8 cellular contexts compared by ENCODE assay signal in the genomic region with DNA sequence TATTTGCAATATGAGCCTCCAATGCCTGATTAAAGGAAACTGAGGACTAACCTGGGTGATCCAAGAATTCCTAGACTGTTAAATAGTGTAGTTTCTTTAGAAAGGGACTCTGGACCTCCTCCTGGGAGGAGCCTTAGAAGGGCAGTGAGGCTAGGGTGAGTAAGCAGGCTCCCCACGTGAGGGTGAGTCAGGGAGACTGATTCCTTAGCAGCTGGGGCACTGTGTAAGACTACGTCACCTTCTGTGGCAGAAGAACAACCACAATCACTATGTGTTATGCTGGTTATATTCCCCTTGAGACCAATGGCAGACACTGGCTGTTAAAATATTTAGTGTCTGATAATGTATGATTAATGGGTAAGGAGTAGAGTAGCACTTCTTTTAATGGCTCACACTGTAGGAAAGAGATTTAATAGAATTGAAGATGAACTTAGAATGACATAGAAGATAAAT. TPM values are rescaled to one million over a fixed set of nuclear protein-coding genes. Genes with fewer than 3 reads are reported as not detected.
A peak's percentile ranks its signal among the peaks of the same experiment; 100 is the strongest.
DNase-seq lines count a peak whose midpoint lies in the region; ATAC-seq and TF ChIP-seq lines count a peak whose summit lies in the region.

No MANE protein-coding gene starts in this region.

- CTCF ChIA-PET in activated CD8-positive, alpha-beta T cell treated with anti-CD3 and anti-CD28 coated beads for 36 hours (lab: Charles Lee): interaction anchor here (0.8 kb wide), 1 partner anchor 10 kb away, joined by 3 read pairs; no protein-coding TSS in a partner anchor

- no peak overlapping the region for H3K27ac Mint-ChIP-seq in activated CD8-positive, alpha-beta T cell treated with anti-CD3 and anti-CD28 coated beads for 36 hours
- no peak overlapping the region for H3K27ac Mint-ChIP-seq in type B pancreatic cell

- H3K9me3 Mint-ChIP-seq in activated CD8-positive, alpha-beta T cell treated with anti-CD3 and anti-CD28 coated beads for 36 hours: no peaks in the 10 kb centered on the region
- H3K9me3 Mint-ChIP-seq in type B pancreatic cell: peaks cover 4% of the 10 kb centered on the region

- DNase-seq in DMS53 treated with DMSO at 0.1 percent for 48 hours (lab: John Stamatoyannopoulos, UW; ENCODE audit: unreplicated experiment) (peak; percentile 14), HS-27A (ENCODE audit: low read depth) (peak; percentile 92), iPS-NIHi11 (ENCODE audit: low spot score) (peak; percentile 39), NCI-H1048 (lab: John Stamatoyannopoulos, UW) (no peak), type B pancreatic cell (ENCODE audit: extremely low spot score, unreplicated experiment) (no peak)
- DNase-seq in activated CD8-positive, alpha-beta T cell treated with anti-CD3 and anti-CD28 coated beads for 36 hours: peak; percentile 77
- DNase-seq in stimulated activated CD8-positive, alpha-beta memory T cell treated with anti-CD3 and anti-CD28 coated beads, Interleukin-15, amount 100 ng/mL, for 48 hours (ENCODE audit: low read depth in 2 of 2): peak; percentile 55 to 63

- POLR2A ChIA-PET in activated CD8-positive, alpha-beta T cell treated with anti-CD3 and anti-CD28 coated beads for 36 hours (lab: Charles Lee): no interaction called here

- peaks cover 4% of the 10 kb centered on the region for H3K4me1 Mint-ChIP-seq in activated CD8-positive, alpha-beta T cell treated with anti-CD3 and anti-CD28 coated beads for 36 hours (ENCODE audit: low read depth)
- H3K4me1 Mint-ChIP-seq in type B pancreatic cell (ENCODE audit: unreplicated experiment): peaks cover 28% of the 10 kb centered on the region

- ATAC-seq in GM21526 (IDR thresholded peaks at IDR 0.05; ENCODE audit: low FRiP score, unreplicated experiment): peak; percentile 61
- peak; percentile 98 for ATAC-seq in activated CD8-positive, alpha-beta T cell treated with anti-CD3 and anti-CD28 coated beads for 36 hours

- peaks cover 19% of the 10 kb centered on the region for H3K27me3 Mint-ChIP-seq in activated CD8-positive, alpha-beta T cell treated with anti-CD3 and anti-CD28 coated beads for 36 hours
- peaks cover 52% of the 10 kb centered on the region for H3K27me3 Mint-ChIP-seq in type B pancreatic cell

- no peaks in the 10 kb centered on the region for H3K36me3 Mint-ChIP-seq in activated CD8-positive, alpha-beta T cell treated with anti-CD3 and anti-CD28 coated beads for 36 hours (ENCODE audit: low read depth)
- H3K36me3 Mint-ChIP-seq in type B pancreatic cell: no peaks in the 10 kb centered on the region

- intact Hi-C loops in activated CD8-positive, alpha-beta T cell treated with anti-CD3 and anti-CD28 coated beads for 36 hours (cut with micrococcal nuclease): no loop called here

- H3K4me3 Mint-ChIP-seq in activated CD8-positive, alpha-beta T cell treated with anti-CD3 and anti-CD28 coated beads for 36 hours: no peak overlapping the region
- no peak overlapping the region for H3K4me3 Mint-ChIP-seq in type B pancreatic cell

- no peak for TF ChIP-seq CTCF in activated CD8-positive, alpha-beta T cell treated with anti-CD3 and anti-CD28 coated beads for 36 hours (IDR thresholded peaks at IDR 0.05)
- no peak for TF ChIP-seq CTCF in type B pancreatic cell (conservative IDR thresholded peaks at IDR 0.05)

RNA-seq across cellular contexts. Expression of a gene that starts 53.3 kb away (rescaled TPM):
- not detected for total RNA-seq in activated CD8-positive, alpha-beta T cell treated with anti-CD3 and anti-CD28 coated beads for 36 hours
- 3.9 and 5.7 TPM in 2 replicates for total RNA-seq in type B pancreatic cell (ENCODE audit: low replicate concordance)

RNA-seq across cellular contexts. Expression of a gene that starts 56.9 kb away (rescaled TPM):
- 1 to 10 TPM; 8.9 to 9.5 TPM for total RNA-seq in activated CD8-positive, alpha-beta T cell treated with anti-CD3 and anti-CD28 coated beads for 36 hours
- total RNA-seq in type B pancreatic cell (ENCODE audit: low replicate concordance): 8.4 and 9.4 TPM in 2 replicates

Comparison
In these comparisons a context has a peak if more than half of its experiments do, and no peak if none do; other contexts are left out.
1. DNase-seq: peak in DMS53 treated with DMSO at 0.1 percent for 48 hours (single experiment), HS-27A (single experiment), activated CD8-positive, alpha-beta T cell treated with anti-CD3 and anti-CD28 coated beads for 36 hours (single experiment), iPS-NIHi11 (single experiment) and stimulated activated CD8-positive, alpha-beta memory T cell treated with anti-CD3 and anti-CD28 coated beads, Interleukin-15, amount 100 ng/mL, for 48 hours (2 of 2); none in NCI-H1048 (single experiment) and type B pancreatic cell (single experiment).